34 cellular contexts compared by ENCODE assay signal in genomic region chr6:161432546-161432945, GRCh38.
"Had no signal": no experiment of that assay in that cellular context is flagged by ENCODE, and none has a peak within 500 bp of the region (broad histone marks: within the 10 kb centered on the region; RNA-seq: fewer than 3 reads in every experiment).

No MANE protein-coding gene starts in this region.

- H3K27me3 ChIP-seq: adrenal gland, ascending aorta, cardiac muscle cell had no signal

- H3K36me3 ChIP-seq: adrenal gland, ascending aorta, cardiac muscle cell, WERI-Rb-1 had no signal

- ATAC-seq: activated CD4-positive, CD25-positive, alpha-beta regulatory T cell treated with anti-CD3 and anti-CD28 coated beads, Interleukin-2, amount 50 U/mL, for 24 hours; activated CD8-positive, alpha-beta T cell treated with anti-CD3 and anti-CD28 coated beads for 36 hours; activated naive CD4-positive, alpha-beta T cell treated with anti-CD3 and anti-CD28 coated beads, Interleukin-2, amount 50 U/mL, for 72 hours; activated T-cell treated with anti-CD3 and anti-CD28 coated beads, Interleukin-2, amount 50 U/mL, for 4 hours; activated T-cell treated with anti-CD3 and anti-CD28 coated beads, Interleukin-2, amount 50 U/mL, for 72 hours; activated T-helper 17 cell treated with anti-CD3 and anti-CD28 coated beads, Interleukin-2, amount 50 U/mL, for 72 hours; WTC11 had no signal

- FAIRE-seq: bronchial epithelial cell had no signal

- H3K27ac ChIP-seq: adrenal gland, ascending aorta, cardiac muscle cell, WERI-Rb-1 had no signal

- H3K9me3 ChIP-seq: adrenal gland, ascending aorta had no signal

- H3K4me3 ChIP-seq: adrenal gland, ascending aorta, cardiac muscle cell had no signal

- DNase-seq: activated CD4-positive, alpha-beta memory T cell treated with anti-CD3 and anti-CD28 coated beads for 36 hours; activated CD4-positive, alpha-beta T cell treated with anti-CD3 and anti-CD28 coated beads for 1 hour; activated CD4-positive, alpha-beta T cell treated with anti-CD3 and anti-CD28 coated beads for 4 hours; activated CD4-positive, alpha-beta T cell treated with anti-CD3 and anti-CD28 coated beads, Interleukin-2, amount 10 ng/mL, durations not matched to agents 24 days and 14 days; activated CD4-positive, alpha-beta T cell treated with anti-CD3 and anti-CD28 coated beads, Interleukin-2, amount 50 U/mL, for 1 hour; activated CD4-positive, alpha-beta T cell treated with anti-CD3 and anti-CD28 coated beads, Interleukin-2, amount 50 U/mL, for 4 hours; activated CD4-positive, CD25-positive, alpha-beta regulatory T cell; activated CD8-positive, alpha-beta memory T cell treated with anti-CD3 and anti-CD28 coated beads, Interleukin-2, amount 50 U/mL, for 4 hours; activated CD8-positive, alpha-beta T cell treated with anti-CD3 and anti-CD28 coated beads for 36 hours; activated effector memory CD4-positive, alpha-beta T cell treated with anti-CD3 and anti-CD28 coated beads, Interleukin-2, amount 50 U/mL, for 16 hours; activated gamma-delta T cell treated with Interleukin-2 at 50 U/mL for 16 hours; activated naive CD4-positive, alpha-beta T cell; activated naive CD4-positive, alpha-beta T cell treated with anti-CD3 and anti-CD28 coated beads for 36 hours; activated naive CD4-positive, alpha-beta T cell treated with anti-CD3 and anti-CD28 coated beads, Interleukin-2, amount 50 U/mL, for 16 hours; activated naive CD8-positive, alpha-beta T cell treated with anti-CD3 and anti-CD28 coated beads for 36 hours; activated T-cell treated with anti-CD3 and anti-CD28 coated beads for 4 hours; activated T-cell treated with anti-CD3 and anti-CD28 coated beads, Interleukin-2, amount 50 U/mL, for 1 hour; activated T-cell treated with anti-CD3 and anti-CD28 coated beads, Interleukin-2, amount 50 U/mL, for 4 hours; activated T-cell treated with anti-CD3 and anti-CD28 coated beads, Interleukin-2, amount 50 U/mL, for 72 hours; adrenal gland; amygdala; anterior cingulate cortex; caudate nucleus; cerebellar nuclear complex; T-helper 2 cell; T-helper 9 cell; WERI-Rb-1 had no signal
